8 cellular contexts compared by ENCODE assay signal in genomic region chr2:155377178-155377780, GRCh38.
DNase-seq lines count a peak whose midpoint lies in the region; TF ChIP-seq lines count a peak whose summit lies in the region.

No MANE protein-coding gene starts in this region.

- TF ChIP-seq CTCF in Loucy (conservative IDR thresholded peaks at IDR 0.05; ENCODE audit: low read length) = peak; percentile 72

- H3K36me3 ChIP-seq in Loucy (ENCODE audit: insufficient read depth, low read length) (no peaks in the 10 kb centered on the region), H7 (replicated peaks; ENCODE audit: control insufficient read depth, insufficient read depth, low read length) (no peaks in the 10 kb centered on the region), MG63 (no peaks in the 10 kb centered on the region)

- no peak overlapping the region for H3K4me2 ChIP-seq in Loucy (ENCODE audit: low read depth, low read length, poor library complexity, severe bottlenecking)

- no peaks in the 10 kb centered on the region for H3K9me2 ChIP-seq in Loucy (replicated peaks; ENCODE audit: low read depth, low read length)

- peak; percentile 27 for DNase-seq in NCI-H1436 (lab: John Stamatoyannopoulos, UW)
- no peak for DNase-seq in NCI-H1436 treated with DMSO at 0.1 percent for 48 hours (lab: John Stamatoyannopoulos, UW)
- DNase-seq in SW480 (ENCODE audit: low spot score) = peak; percentile 36
- peak; percentile 41 for DNase-seq in iris pigment epithelial cell (ENCODE audit: low read depth)
- DNase-seq in H7 = no peak
- DNase-seq in stimulated activated CD4-positive, alpha-beta T cell treated with anti-CD3 and anti-CD28 coated beads, Interleukin-4, amount 100 ng/mL, for 24 hours = no peak
- no peak for DNase-seq in MG63

- H2AFZ ChIP-seq in Loucy (ENCODE audit: low read length) = peak overlapping the region; percentile 51; the same call in 1 of the 2 replicates

- no peaks in the 10 kb centered on the region for H4K20me1 ChIP-seq in Loucy (ENCODE audit: insufficient read depth, low read length, poor library complexity, severe bottlenecking)

- H3K9ac ChIP-seq in Loucy (ENCODE audit: low read depth, low read length, poor library complexity, severe bottlenecking) = no peak overlapping the region

- no peaks in the 10 kb centered on the region for H3F3A ChIP-seq in Loucy (ENCODE audit: low read depth)

- no peaks in the 10 kb centered on the region for H3K27me3 ChIP-seq in Loucy (ENCODE audit: insufficient read depth, low read length, poor library complexity, severe bottlenecking)
- H3K27me3 ChIP-seq in H7 (ENCODE audit: control insufficient read depth, insufficient read depth, low read length) = no peaks in the 10 kb centered on the region
- no peaks in the 10 kb centered on the region for H3K27me3 ChIP-seq in MG63

- no peaks in the 10 kb centered on the region for H3K9me3 ChIP-seq in Loucy (ENCODE audit: insufficient read depth, low read depth, low read length)
- no peaks in the 10 kb centered on the region for H3K9me3 ChIP-seq in MG63

- H3K79me2 ChIP-seq in Loucy (ENCODE audit: insufficient read depth, low read length) = no peaks in the 10 kb centered on the region

- H3K4me1 ChIP-seq in Loucy (ENCODE audit: insufficient read depth, low read length, poor library complexity, severe bottlenecking) = peaks cover 25% of the 10 kb centered on the region

- H3K4me3 ChIP-seq in Loucy (ENCODE audit: low read length, poor library complexity, severe bottlenecking) (no peak overlapping the region), H7 (ENCODE audit: insufficient read depth, low read depth, low read length) (no peak overlapping the region), MG63 (no peak overlapping the region)

Comparison
In these comparisons a context has a peak if more than half of its experiments do, and no peak if none do; other contexts are left out.
1. DNase-seq: peak in NCI-H1436 (single experiment), SW480 (single experiment) and iris pigment epithelial cell (single experiment); none in NCI-H1436 treated with DMSO at 0.1 percent for 48 hours (single experiment), H7 (single experiment), stimulated activated CD4-positive, alpha-beta T cell treated with anti-CD3 and anti-CD28 coated beads, Interleukin-4, amount 100 ng/mL, for 24 hours (single experiment) and MG63 (single experiment).